In the genomic region with DNA sequence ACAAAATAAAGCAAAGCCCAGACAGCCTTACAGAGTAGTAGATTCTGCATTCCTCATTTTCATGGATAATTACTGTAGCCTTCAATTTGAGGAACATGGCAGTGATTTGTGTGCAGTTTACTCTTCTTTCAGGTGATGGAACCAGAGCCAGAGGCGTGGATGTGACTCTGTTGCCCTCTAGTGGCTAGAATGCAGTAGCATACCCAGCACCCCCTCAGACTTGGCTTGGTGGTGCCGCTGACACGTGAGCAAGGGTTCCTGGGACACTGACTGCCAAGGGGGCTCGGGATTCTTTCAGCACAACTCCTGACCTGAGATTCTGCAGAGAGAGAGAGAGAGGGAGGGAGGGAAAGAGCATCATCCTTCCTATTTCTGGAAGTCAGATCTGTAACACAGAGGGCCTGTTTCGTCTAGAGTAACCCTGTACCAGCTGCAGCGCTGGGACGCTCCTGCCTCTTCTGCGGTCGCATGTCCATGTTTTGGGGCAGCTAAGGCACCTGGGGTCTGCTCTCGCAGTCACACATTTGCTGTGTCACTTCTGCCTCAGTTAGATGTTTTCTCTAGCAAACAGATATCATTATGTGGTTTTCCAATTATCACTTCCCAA, we compare ENCODE assay signal across 1 cellular context.
TF ChIP-seq lines count a peak whose summit lies in the region.

No MANE protein-coding gene starts in this region.

TF ChIP-seq in IMR-90, 13 proteins besides CTCF, POLR2A, EP300 and RAD21 (continued from another document):
- no peak for TF ChIP-seq MXI1 (IDR thresholded peaks at IDR 0.05; ENCODE audit: borderline replicate concordance, low read depth, low read length)
- peak; percentile 92 for TF ChIP-seq BHLHE40 (IDR thresholded peaks at IDR 0.05; ENCODE audit: low read depth, low read length)
- peak; percentile 46 for TF ChIP-seq SMC3 (IDR thresholded peaks at IDR 0.05; ENCODE audit: low read depth, low read length)
- no peak for TF ChIP-seq RFX5 (IDR thresholded peaks at IDR 0.05; ENCODE audit: low read depth, low read length)
